In the genomic region with DNA sequence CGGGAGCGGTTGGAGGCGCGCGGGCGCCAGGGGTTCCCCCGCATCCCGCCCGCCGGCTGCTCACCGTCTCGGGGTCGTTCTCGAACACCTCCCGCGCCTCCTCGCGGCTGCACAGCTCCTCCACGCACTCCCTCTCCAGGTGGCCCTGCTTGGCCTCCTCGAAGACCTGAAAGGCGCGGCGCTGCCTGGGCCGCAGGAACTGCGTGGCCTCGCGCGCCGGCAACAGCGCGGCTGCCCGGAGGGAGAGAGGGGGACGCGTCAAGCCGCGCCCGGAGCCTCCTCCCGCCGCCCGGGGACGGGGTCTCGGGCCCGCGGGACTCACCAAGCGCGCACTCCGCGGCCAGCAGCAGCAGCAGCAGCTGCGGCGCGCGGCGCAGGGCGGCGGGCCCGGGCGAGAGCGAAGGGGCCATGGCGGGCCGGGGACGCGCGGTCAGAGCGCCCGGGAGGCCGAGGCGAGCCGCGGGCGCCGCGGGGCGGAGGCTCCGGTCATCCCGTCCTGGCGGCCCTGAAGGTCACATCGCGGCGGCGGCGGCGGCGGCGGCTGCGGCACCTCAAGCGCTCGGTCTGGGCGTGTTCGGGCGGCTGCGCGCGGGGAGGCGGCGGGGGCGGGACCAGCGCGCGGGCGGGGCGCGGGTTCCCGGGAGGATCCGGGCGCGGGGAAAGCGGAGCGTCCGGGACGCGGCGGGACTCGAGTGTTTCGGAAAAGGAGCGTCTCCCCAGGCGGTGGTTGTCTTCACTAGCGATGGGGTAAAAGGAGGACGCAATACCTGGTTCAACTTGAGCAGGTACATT, we compare ENCODE assay signal across 1 cellular context.
TF ChIP-seq lines count a peak whose summit lies in the region.

TSS of gene GAS6 (minus strand) at position 566 of the 792 bp plus-strand sequence. CDS start at position 410, 156 bp downstream.

TF ChIP-seq in HEK293, 187 proteins besides CTCF, POLR2A, EP300 and RAD21:
- TF ChIP-seq TRIM28 (IDR thresholded peaks at IDR 0.05; ENCODE audit: borderline replicate concordance, low read length) = no peak
- peak; percentile 41 for TF ChIP-seq GLIS1 (tag by site-specific recombination; IDR thresholded peaks at IDR 0.05)
- peak; percentile 50; the same call in 1 of the 2 replicates for TF ChIP-seq ZSCAN30 (tag by site-specific recombination; IDR thresholded peaks at IDR 0.05)
- TF ChIP-seq ZNF155 (tag by site-specific recombination; IDR thresholded peaks at IDR 0.05) = no peak
- TF ChIP-seq ZBTB48 (tag by site-specific recombination; IDR thresholded peaks at IDR 0.05) = no peak
- peak; percentile 46 for TF ChIP-seq ZNF335 (tag by site-specific recombination; conservative IDR thresholded peaks at IDR 0.05)
- TF ChIP-seq ZNF146 (tag by site-specific recombination; IDR thresholded peaks at IDR 0.05) = no peak
- TF ChIP-seq, protein P1, sequence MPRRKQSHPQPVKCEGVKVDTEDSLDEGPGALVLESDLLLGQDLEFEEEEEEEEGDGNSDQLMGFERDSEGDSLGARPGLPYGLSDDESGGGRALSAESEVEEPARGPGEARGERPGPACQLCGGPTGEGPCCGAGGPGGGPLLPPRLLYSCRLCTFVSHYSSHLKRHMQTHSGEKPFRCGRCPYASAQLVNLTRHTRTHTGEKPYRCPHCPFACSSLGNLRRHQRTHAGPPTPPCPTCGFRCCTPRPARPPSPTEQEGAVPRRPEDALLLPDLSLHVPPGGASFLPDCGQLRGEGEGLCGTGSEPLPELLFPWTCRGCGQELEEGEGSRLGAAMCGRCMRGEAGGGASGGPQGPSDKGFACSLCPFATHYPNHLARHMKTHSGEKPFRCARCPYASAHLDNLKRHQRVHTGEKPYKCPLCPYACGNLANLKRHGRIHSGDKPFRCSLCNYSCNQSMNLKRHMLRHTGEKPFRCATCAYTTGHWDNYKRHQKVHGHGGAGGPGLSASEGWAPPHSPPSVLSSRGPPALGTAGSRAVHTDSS (tag by site-specific recombination; IDR thresholded peaks at IDR 0.05) = no peak
- no peak for TF ChIP-seq ZNF248 (tag by site-specific recombination; IDR thresholded peaks at IDR 0.05)
- peak; percentile 51; the same call in 1 of the 2 replicates for TF ChIP-seq IKZF3 (tag by site-specific recombination; IDR thresholded peaks at IDR 0.05)
- TF ChIP-seq, protein P2, sequence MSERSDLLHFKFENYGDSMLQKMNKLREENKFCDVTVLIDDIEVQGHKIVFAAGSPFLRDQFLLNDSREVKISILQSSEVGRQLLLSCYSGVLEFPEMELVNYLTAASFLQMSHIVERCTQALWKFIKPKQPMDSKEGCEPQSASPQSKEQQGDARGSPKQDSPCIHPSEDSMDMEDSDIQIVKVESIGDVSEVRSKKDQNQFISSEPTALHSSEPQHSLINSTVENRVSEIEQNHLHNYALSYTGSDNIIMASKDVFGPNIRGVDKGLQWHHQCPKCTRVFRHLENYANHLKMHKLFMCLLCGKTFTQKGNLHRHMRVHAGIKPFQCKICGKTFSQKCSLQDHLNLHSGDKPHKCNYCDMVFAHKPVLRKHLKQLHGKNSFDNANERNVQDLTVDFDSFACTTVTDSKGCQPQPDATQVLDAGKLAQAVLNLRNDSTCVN (tag by site-specific recombination; optimal IDR thresholded peaks at IDR 0.05) = peak; percentile 85
- TF ChIP-seq, protein P3, sequence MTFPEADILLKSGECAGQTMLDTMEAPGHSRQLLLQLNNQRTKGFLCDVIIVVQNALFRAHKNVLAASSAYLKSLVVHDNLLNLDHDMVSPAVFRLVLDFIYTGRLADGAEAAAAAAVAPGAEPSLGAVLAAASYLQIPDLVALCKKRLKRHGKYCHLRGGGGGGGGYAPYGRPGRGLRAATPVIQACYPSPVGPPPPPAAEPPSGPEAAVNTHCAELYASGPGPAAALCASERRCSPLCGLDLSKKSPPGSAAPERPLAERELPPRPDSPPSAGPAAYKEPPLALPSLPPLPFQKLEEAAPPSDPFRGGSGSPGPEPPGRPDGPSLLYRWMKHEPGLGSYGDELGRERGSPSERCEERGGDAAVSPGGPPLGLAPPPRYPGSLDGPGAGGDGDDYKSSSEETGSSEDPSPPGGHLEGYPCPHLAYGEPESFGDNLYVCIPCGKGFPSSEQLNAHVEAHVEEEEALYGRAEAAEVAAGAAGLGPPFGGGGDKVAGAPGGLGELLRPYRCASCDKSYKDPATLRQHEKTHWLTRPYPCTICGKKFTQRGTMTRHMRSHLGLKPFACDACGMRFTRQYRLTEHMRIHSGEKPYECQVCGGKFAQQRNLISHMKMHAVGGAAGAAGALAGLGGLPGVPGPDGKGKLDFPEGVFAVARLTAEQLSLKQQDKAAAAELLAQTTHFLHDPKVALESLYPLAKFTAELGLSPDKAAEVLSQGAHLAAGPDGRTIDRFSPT (tag by site-specific recombination; IDR thresholded peaks at IDR 0.05) = no peak
- no peak for TF ChIP-seq ZNF366 (tag by site-specific recombination; conservative IDR thresholded peaks at IDR 0.05)
- TF ChIP-seq ZNF140 (tag by site-specific recombination; IDR thresholded peaks at IDR 0.05) = no peak
- TF ChIP-seq ZBTB8A (tag by site-specific recombination; IDR thresholded peaks at IDR 0.05) = peak; percentile 6; the same call in 1 of the 2 replicates
- 0 out of 2 replicates have a peak, but pooled peaks have one; percentile 3 for TF ChIP-seq ZNF677 (tag by site-specific recombination; IDR thresholded peaks at IDR 0.05)
- TF ChIP-seq ZSCAN5A (tag by site-specific recombination; IDR thresholded peaks at IDR 0.05) = 0 out of 2 replicates have a peak, but pooled peaks have one; percentile 26
- no peak for TF ChIP-seq ZNF426 (tag by site-specific recombination; IDR thresholded peaks at IDR 0.05)
- TF ChIP-seq PRDM10 (tag by site-specific recombination; IDR thresholded peaks at IDR 0.05) = peak; percentile 84; the same call in 1 of the 2 replicates
